35 cellular contexts compared by ENCODE assay signal in the genomic region with DNA sequence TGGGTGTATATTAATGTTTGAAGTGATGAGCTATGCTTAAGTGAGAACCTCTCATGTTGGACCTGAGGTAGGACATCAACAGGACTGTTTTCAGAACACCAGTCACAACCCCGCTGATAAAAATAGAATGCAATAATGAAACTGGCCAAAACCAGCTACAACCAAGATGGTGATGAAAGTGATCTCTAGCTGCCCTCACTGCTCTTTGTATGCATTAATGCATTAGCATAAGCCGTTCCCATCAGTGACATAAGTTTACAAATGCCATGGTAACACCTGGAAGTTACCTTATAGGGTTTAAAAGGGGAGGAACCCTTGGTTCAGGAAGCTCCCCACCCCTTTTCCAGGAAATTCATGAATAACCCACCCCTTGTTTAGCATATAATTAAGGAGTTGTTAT.
"Had no signal": no experiment of that assay in that cellular context is flagged by ENCODE, and none has a peak within 500 bp of the region (broad histone marks: within the 10 kb centered on the region; RNA-seq: fewer than 3 reads in every experiment).

No MANE protein-coding gene starts in this region.

- H3K4me3 ChIP-seq: MG63 had no signal

- H3K9ac ChIP-seq: KMS-11 had no signal

- DNase-seq: Karpas-422, Kasumi-1, KG1, MG63, MV-4-11, NCI-H1048, NCI-H1092, NCI-H1092 treated with DMSO at 0.1 percent for 48 hours, NCI-H1105, NCI-H1105 treated with DMSO at 0.1 percent for 48 hours, NCI-H1417, NCI-H1417 treated with DMSO at 0.1 percent for 48 hours, NCI-H1436, NCI-H1436 treated with DMSO at 0.1 percent for 48 hours, NCI-H146, NCI-H1694, NCI-H1694 treated with DMSO at 0.1 percent for 48 hours, NCI-H187, NCI-H187 treated with DMSO at 0.1 percent for 48 hours, NCI-H1930, NCI-H2029, NCI-H2029 treated with DMSO at 0.1 percent for 48 hours, NCI-H2081, NCI-H2081 treated with DMSO at 0.1 percent for 48 hours, NCI-H2107, NCI-H2171, NCI-H2171 treated with DMSO at 0.1 percent for 48 hours, NCI-H2227 treated with DMSO at 0.1 percent for 48 hours, NCI-H226, NCI-H345, NCI-H446, NCI-H446 treated with DMSO at 0.1 percent for 48 hours, NCI-H510A, NCI-H510A treated with DMSO at 0.1 percent for 48 hours had no signal

- H3K27me3 ChIP-seq: MG63 had no signal

- H3K4me2 ChIP-seq: KMS-11 had no signal

- H3K36me3 ChIP-seq: MG63 had no signal

- H3K27ac ChIP-seq: KMS-11 had no signal

- H3K9me3 ChIP-seq: MG63 had no signal
